28 cellular contexts compared by ENCODE assay signal in genomic region chr4:148573284-148573683, GRCh38.
"Had no signal": no experiment of that assay in that cellular context is flagged by ENCODE, and none has a peak within 500 bp of the region (broad histone marks: within the 10 kb centered on the region; RNA-seq: fewer than 3 reads in every experiment).

No MANE protein-coding gene starts in this region.

- H3K27me3 ChIP-seq: ascending aorta, brain microvascular endothelial cell, stomach, tibial artery, upper lobe of right lung had no signal

- H3K27ac ChIP-seq: ascending aorta, brain microvascular endothelial cell, epithelial cell of prostate, stomach, tibial artery, upper lobe of right lung, VCaP had no signal

- H3K4me1 Mint-ChIP-seq: activated CD4-positive, alpha-beta T cell treated with anti-CD3 and anti-CD28 coated beads, Interleukin-2, amount 10 ng/mL, durations not matched to agents 24 days and 14 days; activated naive CD4-positive, alpha-beta T cell treated with anti-CD3 and anti-CD28 coated beads, Interleukin-2, amount 10 ng/mL, durations not matched to agents 7 days and 5 days; activated naive CD8-positive, alpha-beta T cell treated with anti-CD3 and anti-CD28 coated beads, Interleukin-2, amount 10 ng/mL, durations not matched to agents 7 days and 5 days; endodermal cell; natural killer cell; stimulated activated memory B cell treated with anti-CD40 and anti-IgM and Interleukin-4, amounts not matched to agents 10 μg/mL and 1 μg/mL and 100 μg/mL, for 72 hours had no signal

- H3K36me3 Mint-ChIP-seq: activated naive CD4-positive, alpha-beta T cell treated with anti-CD3 and anti-CD28 coated beads, Interleukin-2, amount 10 ng/mL, durations not matched to agents 7 days and 5 days; activated naive CD8-positive, alpha-beta T cell treated with anti-CD3 and anti-CD28 coated beads, Interleukin-2, amount 10 ng/mL, durations not matched to agents 7 days and 5 days; natural killer cell; stimulated activated memory B cell treated with anti-CD40 and anti-IgM and Interleukin-4, amounts not matched to agents 10 μg/mL and 1 μg/mL and 100 μg/mL, for 72 hours had no signal

- H3K27me3 Mint-ChIP-seq: activated CD4-positive, alpha-beta memory T cell treated with anti-CD3 and anti-CD28 coated beads for 36 hours; activated CD4-positive, alpha-beta T cell treated with anti-CD3 and anti-CD28 coated beads, Interleukin-2, amount 10 ng/mL, durations not matched to agents 24 days and 14 days; activated naive CD4-positive, alpha-beta T cell treated with anti-CD3 and anti-CD28 coated beads, Interleukin-2, amount 10 ng/mL, durations not matched to agents 7 days and 5 days; activated naive CD8-positive, alpha-beta T cell treated with anti-CD3 and anti-CD28 coated beads, Interleukin-2, amount 10 ng/mL, durations not matched to agents 7 days and 5 days; activated T-cell treated with anti-CD3 and anti-CD28 coated beads, Interleukin-2, amount 50 U/mL, for 24 hours; stimulated activated memory B cell treated with anti-CD40 and anti-IgM and Interleukin-4, amounts not matched to agents 10 μg/mL and 1 μg/mL and 100 μg/mL, for 72 hours had no signal

- H3K4me3 ChIP-seq: ascending aorta, stomach, tibial artery, upper lobe of right lung had no signal

- H3K9me3 ChIP-seq: ascending aorta, tibial artery, upper lobe of right lung had no signal

- H3K36me3 ChIP-seq: ascending aorta, brain microvascular endothelial cell, stomach, tibial artery, upper lobe of right lung had no signal

- H3K9me3 Mint-ChIP-seq: activated CD4-positive, alpha-beta T cell treated with anti-CD3 and anti-CD28 coated beads, Interleukin-2, amount 10 ng/mL, durations not matched to agents 24 days and 14 days had no signal

- DNase-seq: activated CD4-positive, alpha-beta memory T cell treated with anti-CD3 and anti-CD28 coated beads for 36 hours; activated CD4-positive, alpha-beta T cell treated with anti-CD3 and anti-CD28 coated beads, Interleukin-2, amount 10 ng/mL, durations not matched to agents 24 days and 14 days; activated CD4-positive, CD25-positive, alpha-beta regulatory T cell treated with anti-CD3 and anti-CD28 coated beads, Interleukin-2, amount 50 U/mL, for 72 hours; activated CD8-positive, alpha-beta memory T cell treated with anti-CD3 and anti-CD28 coated beads, Interleukin-2, amount 50 U/mL, for 48 hours; activated gamma-delta T cell; activated naive CD4-positive, alpha-beta T cell treated with anti-CD3 and anti-CD28 coated beads, Interleukin-2, amount 10 ng/mL, durations not matched to agents 7 days and 5 days; activated naive CD8-positive, alpha-beta T cell treated with anti-CD3 and anti-CD28 coated beads, Interleukin-2, amount 10 ng/mL, durations not matched to agents 7 days and 5 days; activated T-cell treated with anti-CD3 and anti-CD28 coated beads, Interleukin-2, amount 50 U/mL, for 24 hours; brain microvascular endothelial cell; cortex of kidney; endodermal cell; left cardiac atrium; natural killer cell; retina; small intestine; stimulated activated CD4-positive, alpha-beta T cell treated with anti-CD3 and anti-CD28 coated beads, Interleukin-1b, Interleukin-23, amount 100 ng/mL, for 48 hours; stimulated activated CD4-positive, alpha-beta T cell treated with anti-CD3 and anti-CD28 coated beads, Interleukin-4, amount 100 ng/mL, for 4 hours; stimulated activated CD8-positive, alpha-beta memory T cell treated with anti-CD3 and anti-CD28 coated beads, Interleukin-4, amount 100 ng/mL, for 48 hours; stomach; T-helper 1 cell; tibial artery; upper lobe of right lung had no signal

- H3K4me3 Mint-ChIP-seq: activated CD4-positive, alpha-beta memory T cell treated with anti-CD3 and anti-CD28 coated beads for 36 hours; activated CD4-positive, alpha-beta T cell treated with anti-CD3 and anti-CD28 coated beads, Interleukin-2, amount 10 ng/mL, durations not matched to agents 24 days and 14 days; activated naive CD4-positive, alpha-beta T cell treated with anti-CD3 and anti-CD28 coated beads, Interleukin-2, amount 10 ng/mL, durations not matched to agents 7 days and 5 days; activated naive CD8-positive, alpha-beta T cell treated with anti-CD3 and anti-CD28 coated beads, Interleukin-2, amount 10 ng/mL, durations not matched to agents 7 days and 5 days; activated T-cell treated with anti-CD3 and anti-CD28 coated beads, Interleukin-2, amount 50 U/mL, for 24 hours; endodermal cell; natural killer cell; stimulated activated memory B cell treated with anti-CD40 and anti-IgM and Interleukin-4, amounts not matched to agents 10 μg/mL and 1 μg/mL and 100 μg/mL, for 72 hours; T-helper 2 cell treated with Interferon-gamma antibody and Interleukin-4, amounts not matched to agents 5 μg/mL and 100 μg/mL, for 36 hours had no signal

- ATAC-seq: left cardiac atrium; natural killer cell; sciatic nerve; stimulated activated memory B cell treated with anti-CD40 and anti-IgM and Interleukin-4, amounts not matched to agents 10 μg/mL and 1 μg/mL and 100 μg/mL, for 72 hours; upper lobe of right lung had no signal

- H3K27ac Mint-ChIP-seq: activated CD4-positive, alpha-beta memory T cell treated with anti-CD3 and anti-CD28 coated beads for 36 hours; activated CD4-positive, alpha-beta T cell treated with anti-CD3 and anti-CD28 coated beads, Interleukin-2, amount 10 ng/mL, durations not matched to agents 24 days and 14 days; activated naive CD4-positive, alpha-beta T cell treated with anti-CD3 and anti-CD28 coated beads, Interleukin-2, amount 10 ng/mL, durations not matched to agents 7 days and 5 days; activated naive CD8-positive, alpha-beta T cell treated with anti-CD3 and anti-CD28 coated beads, Interleukin-2, amount 10 ng/mL, durations not matched to agents 7 days and 5 days; activated T-cell treated with anti-CD3 and anti-CD28 coated beads, Interleukin-2, amount 50 U/mL, for 24 hours; endodermal cell; natural killer cell; stimulated activated memory B cell treated with anti-CD40 and anti-IgM and Interleukin-4, amounts not matched to agents 10 μg/mL and 1 μg/mL and 100 μg/mL, for 72 hours; T-helper 2 cell treated with Interferon-gamma antibody and Interleukin-4, amounts not matched to agents 5 μg/mL and 100 μg/mL, for 36 hours had no signal

- H3K4me1 ChIP-seq: ascending aorta, stomach, tibial artery, upper lobe of right lung had no signal
